25 cellular contexts compared by ENCODE assay signal in the genomic region with DNA sequence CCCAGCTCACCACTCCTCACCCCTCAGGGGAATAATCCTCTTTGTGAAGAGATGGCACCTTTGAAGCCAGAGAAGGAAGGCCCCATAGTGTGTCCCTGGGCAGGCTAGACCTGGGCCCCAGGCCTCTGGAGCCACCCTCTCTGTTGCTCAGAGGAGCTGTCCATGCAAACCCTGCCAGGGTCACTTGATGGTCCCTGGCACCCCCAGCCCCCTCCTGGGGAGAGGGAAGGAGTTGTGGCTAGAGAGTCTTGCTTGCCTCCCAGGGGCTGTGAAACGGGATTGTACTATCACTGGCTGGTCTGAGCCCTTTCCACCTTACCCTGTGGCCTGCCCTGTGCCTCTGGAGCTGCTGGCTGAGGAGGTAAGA. TPM values are rescaled to one million over a fixed set of nuclear protein-coding genes. Genes with fewer than 3 reads are reported as not detected.
"Had no signal": no experiment of that assay in that cellular context is flagged by ENCODE, and none has a peak within 500 bp of the region (broad histone marks: within the 10 kb centered on the region; RNA-seq: fewer than 3 reads in every experiment).

No MANE protein-coding gene starts in this region.

- H3K36me3 ChIP-seq: heart left ventricle, left lung, lower lobe of right lung, neural progenitor cell, suprapubic skin, thyroid gland had no signal

- H3K4me2 ChIP-seq: neural progenitor cell had no signal

- H3K4me1 ChIP-seq: left lung, neural progenitor cell, parathyroid adenoma, suprapubic skin, thyroid gland had no signal

- H3K4me3 ChIP-seq: coronary artery, heart left ventricle, left lung, lower lobe of right lung, neural progenitor cell, suprapubic skin, thyroid gland had no signal

- H3K9ac ChIP-seq: neural progenitor cell, parathyroid adenoma had no signal

- DNase-seq: effector CD8-positive, alpha-beta T cell; heart left ventricle; hypothalamus; left lung; lower lobe of right lung; mesenchymal stem cell; midbrain; occipital lobe; small intestine; stimulated activated CD4-positive, alpha-beta T cell treated with anti-CD3 and anti-CD28 coated beads, Interleukin-12 subunit alpha, Interleukin-12 subunit beta, amount 100 ng/mL, for 4 hours; stimulated activated CD8-positive, alpha-beta memory T cell treated with anti-CD3 and anti-CD28 coated beads, Interleukin-4, amount 100 ng/mL, for 48 hours; stimulated activated naive CD8-positive, alpha-beta T cell treated with anti-CD3 and anti-CD28 coated beads, Interleukin-15, Interleukin-2, amounts not matched to agents 100 U/mL and 50 U/mL, for 24 hours had no signal

- H3K9me3 ChIP-seq: heart left ventricle, left lung, lower lobe of right lung, suprapubic skin, thyroid gland had no signal

- ATAC-seq: heart left ventricle; natural killer cell treated with Interleukin-12 subunit alpha and Interleukin-12 subunit beta and Interleukin-15 and Interleukin-18, amount 100 ng/mL, for 72 hours; stimulated activated effector memory CD8-positive, alpha-beta T cell treated with anti-CD3 and anti-CD28 coated beads, Interleukin-12 subunit alpha, Interleukin-12 subunit beta, amount 100 ng/mL, for 72 hours; stimulated activated naive CD8-positive, alpha-beta T cell treated with anti-CD3 and anti-CD28 coated beads, Interleukin-15, Interleukin-2, amounts not matched to agents 100 U/mL and 50 U/mL, for 24 hours had no signal

- H3K27ac ChIP-seq: coronary artery, heart left ventricle, left lung, lower lobe of right lung, neural progenitor cell, parathyroid adenoma, suprapubic skin, thyroid gland had no signal

- H3K27me3 ChIP-seq: left lung, thyroid gland had no signal

RNA-seq across cellular contexts. Expression of gene GHRHR, which starts 5.8 kb away (rescaled TPM):
- total RNA-seq: chondrocyte; dermis microvascular lymphatic vessel endothelial cell; fibroblast of lung; frontal cortex; glomerular endothelial cell; heart left ventricle; left lung; lower lobe of right lung; natural killer cell treated with Interleukin-12 subunit alpha and Interleukin-12 subunit beta and Interleukin-15 and Interleukin-18, amount 100 ng/mL, for 72 hours; occipital lobe; pulmonary artery endothelial cell had no signal
